Comparison of ENCODE assay signal across 19 cellular contexts in the genomic region with DNA sequence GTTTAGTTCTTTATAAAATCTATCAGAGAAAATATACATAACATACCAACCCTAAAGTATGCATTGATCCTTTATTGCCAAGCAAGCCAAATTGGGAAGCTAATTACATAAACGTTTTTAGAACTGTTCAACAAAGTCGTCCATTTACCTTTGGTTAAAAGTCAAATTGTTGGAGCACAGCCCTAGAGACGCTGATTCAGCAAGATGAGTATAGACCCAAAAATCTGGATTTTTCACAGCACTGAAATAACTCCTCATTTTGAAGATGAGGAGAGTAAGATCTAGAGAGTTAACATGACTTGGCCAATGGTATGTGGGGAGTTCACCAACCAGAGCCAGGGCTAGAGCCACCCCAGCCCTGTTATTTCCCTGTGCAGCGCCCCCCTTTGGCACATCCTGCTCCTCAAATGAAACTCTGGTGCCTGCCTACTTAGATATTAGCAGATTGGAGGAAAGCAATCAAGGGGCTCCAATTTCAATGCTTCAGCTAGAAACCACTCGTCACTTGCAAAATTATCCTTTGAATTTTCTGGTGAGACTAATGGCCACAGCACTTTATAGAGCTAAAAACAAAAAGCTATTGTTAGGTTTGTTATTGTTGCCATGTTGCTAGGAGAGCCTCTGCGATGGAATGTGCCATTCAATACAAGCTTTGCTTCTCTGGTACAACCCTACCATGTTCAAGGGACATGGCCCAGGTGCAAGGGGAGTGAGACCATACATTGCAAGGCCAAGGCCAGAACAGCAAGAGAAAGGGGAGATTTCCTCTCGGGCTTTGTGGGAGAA.
A peak's percentile ranks its signal among the peaks of the same experiment; 100 is the strongest.
DNase-seq lines count a peak whose midpoint lies in the region; ATAC-seq and TF ChIP-seq lines count a peak whose summit lies in the region.
"Had no signal": no experiment of that assay in that cellular context is flagged by ENCODE, and none has a peak within 500 bp of the region (broad histone marks: within the 10 kb centered on the region; RNA-seq: fewer than 3 reads in every experiment).

No MANE protein-coding gene starts in this region.

- H3K18ac ChIP-seq in IMR-90 (ENCODE audit: low read depth, low read length) = no peak overlapping the region

- H3K9me3 Mint-ChIP-seq in activated T-helper 2 cell treated with anti-CD3 and anti-CD28 coated beads, Interferon-gamma antibody, Interleukin-2, Interleukin-4, amounts not matched to agents 10 μg/mL and 5 μg/mL and 100 μg/mL, durations not matched to agents 14 hours and 24 hours and 36 hours = no peaks in the 10 kb centered on the region
- H3K9me3 Mint-ChIP-seq: activated CD8-positive, alpha-beta T cell treated with anti-CD3 and anti-CD28 coated beads for 36 hours; activated naive CD4-positive, alpha-beta T cell treated with anti-CD3 and anti-CD28 coated beads, Interleukin-2, amount 10 ng/mL, durations not matched to agents 7 days and 5 days; stimulated activated effector memory CD8-positive, alpha-beta T cell treated with anti-CD3 and anti-CD28 coated beads, Interleukin-12 subunit alpha, Interleukin-12 subunit beta, amount 100 ng/mL, for 72 hours had no signal

- H3K14ac ChIP-seq in IMR-90 (replicated peaks; ENCODE audit: low read depth, low read length) = no peak overlapping the region

- H3K36me3 Mint-ChIP-seq in activated T-helper 2 cell treated with anti-CD3 and anti-CD28 coated beads, Interferon-gamma antibody, Interleukin-2, Interleukin-4, amounts not matched to agents 10 μg/mL and 5 μg/mL and 100 μg/mL, durations not matched to agents 14 hours and 24 hours and 36 hours (ENCODE audit: low read depth) = no peaks in the 10 kb centered on the region
- H3K36me3 Mint-ChIP-seq: activated naive CD4-positive, alpha-beta T cell treated with anti-CD3 and anti-CD28 coated beads, Interleukin-2, amount 10 ng/mL, durations not matched to agents 7 days and 5 days; stimulated activated effector memory CD8-positive, alpha-beta T cell treated with anti-CD3 and anti-CD28 coated beads, Interleukin-12 subunit alpha, Interleukin-12 subunit beta, amount 100 ng/mL, for 72 hours had no signal

- TF ChIP-seq RAD21 in IMR-90 (IDR thresholded peaks at IDR 0.05; ENCODE audit: low read length) = no peak

- ATAC-seq in IMR-90 (ENCODE audit: low read depth) (no peak), HG02981 (IDR thresholded peaks at IDR 0.05; ENCODE audit: unreplicated experiment) (no peak)
- ATAC-seq: activated CD8-positive, alpha-beta T cell treated with anti-CD3 and anti-CD28 coated beads for 36 hours; gastrocnemius medialis; left lung; stimulated activated effector memory CD8-positive, alpha-beta T cell treated with anti-CD3 and anti-CD28 coated beads, Interleukin-12 subunit alpha, Interleukin-12 subunit beta, amount 100 ng/mL, for 72 hours had no signal

- H3K56ac ChIP-seq in IMR-90 (ENCODE audit: extremely low read depth, insufficient read depth, low read length) = no peak overlapping the region

- no peaks in the 10 kb centered on the region for H3K36me3 ChIP-seq in A673 (ENCODE audit: insufficient read depth, low read length, poor library complexity, severe bottlenecking)
- H3K36me3 ChIP-seq in IMR-90 (ENCODE audit: control insufficient read depth, insufficient read depth, low read length) = no peaks in the 10 kb centered on the region
- H3K36me3 ChIP-seq: gastrocnemius medialis, left lung, ovary, vagina had no signal

- H2AFZ ChIP-seq in IMR-90 (replicated peaks; ENCODE audit: low read length, poor library complexity) = no peak overlapping the region

- no peak overlapping the region for H3K27ac Mint-ChIP-seq in activated T-helper 2 cell treated with anti-CD3 and anti-CD28 coated beads, Interferon-gamma antibody, Interleukin-2, Interleukin-4, amounts not matched to agents 10 μg/mL and 5 μg/mL and 100 μg/mL, durations not matched to agents 14 hours and 24 hours and 36 hours
- H3K27ac Mint-ChIP-seq: activated CD8-positive, alpha-beta T cell treated with anti-CD3 and anti-CD28 coated beads for 36 hours; activated naive CD4-positive, alpha-beta T cell treated with anti-CD3 and anti-CD28 coated beads, Interleukin-2, amount 10 ng/mL, durations not matched to agents 7 days and 5 days; stimulated activated effector memory CD8-positive, alpha-beta T cell treated with anti-CD3 and anti-CD28 coated beads, Interleukin-12 subunit alpha, Interleukin-12 subunit beta, amount 100 ng/mL, for 72 hours had no signal

- H3K27me3 ChIP-seq in A673 (replicated peaks; ENCODE audit: insufficient read depth, low read depth, low read length, poor library complexity) = no peaks in the 10 kb centered on the region
- H3K27me3 ChIP-seq in IMR-90 (ENCODE audit: control insufficient read depth, insufficient read depth, low read length) = no peaks in the 10 kb centered on the region
- H3K27me3 ChIP-seq: gastrocnemius medialis, left lung, ovary, vagina had no signal

- H3K4me3 Mint-ChIP-seq in activated T-helper 2 cell treated with anti-CD3 and anti-CD28 coated beads, Interferon-gamma antibody, Interleukin-2, Interleukin-4, amounts not matched to agents 10 μg/mL and 5 μg/mL and 100 μg/mL, durations not matched to agents 14 hours and 24 hours and 36 hours (ENCODE audit: low read depth) = no peak overlapping the region
- H3K4me3 Mint-ChIP-seq: activated CD8-positive, alpha-beta T cell treated with anti-CD3 and anti-CD28 coated beads for 36 hours; activated naive CD4-positive, alpha-beta T cell treated with anti-CD3 and anti-CD28 coated beads, Interleukin-2, amount 10 ng/mL, durations not matched to agents 7 days and 5 days; stimulated activated effector memory CD8-positive, alpha-beta T cell treated with anti-CD3 and anti-CD28 coated beads, Interleukin-12 subunit alpha, Interleukin-12 subunit beta, amount 100 ng/mL, for 72 hours had no signal

- no peaks in the 10 kb centered on the region for H3K79me1 ChIP-seq in IMR-90 (ENCODE audit: low read depth in 1 of 2, low read length in 2 of 2)

- DNase-seq in A673 (ENCODE audit: low spot score) (no peak), IMR-90 (no peak), cardiac fibroblast (ENCODE audit: low read depth in 2 of 2) (peak; percentile 31 to 37), islet precursor cell (peak; percentile 66), NCI-H1048 (lab: John Stamatoyannopoulos, UW) (no peak)
- no peak for DNase-seq in activated T-helper 2 cell treated with anti-CD3 and anti-CD28 coated beads, Interferon-gamma antibody, Interleukin-2, Interleukin-4, amounts not matched to agents 10 μg/mL and 5 μg/mL and 100 μg/mL, durations not matched to agents 14 hours and 24 hours and 36 hours (ENCODE audit: low spot score)
- no peak for DNase-seq in activated CD4-positive, alpha-beta T cell treated with anti-CD3 and anti-CD28 coated beads for 4 hours
- DNase-seq: activated CD8-positive, alpha-beta T cell treated with anti-CD3 and anti-CD28 coated beads for 36 hours; activated naive CD4-positive, alpha-beta T cell treated with anti-CD3 and anti-CD28 coated beads, Interleukin-2, amount 10 ng/mL, durations not matched to agents 7 days and 5 days; gastrocnemius medialis; KBM-7; left lung; NCI-H1930; OCI-M1; ovary; stimulated activated CD4-positive, alpha-beta T cell treated with anti-CD3 and anti-CD28 coated beads, Interleukin-2, amount 100 ng/mL, for 24 hours had no signal

- no CpG with 5 or more reads among the region's 7 CpGs for WGBS in IMR-90 (ENCODE audit: extremely low coverage in 2 of 2, insufficient read length in 1 of 2), 2 experiments

- TF ChIP-seq CTCF in A673 (conservative IDR thresholded peaks at IDR 0.05; ENCODE audit: low read depth, low read length) = 0 out of 2 replicates have a peak, but pooled peaks have one; percentile 13
- TF ChIP-seq CTCF in IMR-90 (conservative IDR thresholded peaks at IDR 0.05; ENCODE audit: low read depth, low read length) = no peak
- TF ChIP-seq CTCF in cardiac fibroblast (IDR thresholded peaks at IDR 0.05; ENCODE audit: low read depth, low read length) = no peak

- H3K27ac ChIP-seq in A673 (ENCODE audit: low read depth, low read length, poor library complexity, severe bottlenecking) (no peak overlapping the region), IMR-90 (ENCODE audit: insufficient read depth, low read length) (no peak overlapping the region)
- H3K27ac ChIP-seq: gastrocnemius medialis, left lung, ovary, vagina had no signal

- in situ Hi-C loops in IMR-90 (cut with MboI; ENCODE audit: low sequenced_read_pairs) = no loop called here

- no peak overlapping the region for H2BK15ac ChIP-seq in IMR-90 (ENCODE audit: low read depth, low read length)

- H3K9me1 ChIP-seq in IMR-90 (ENCODE audit: insufficient read depth, low read length) = peaks cover 3% of the 10 kb centered on the region; the same call in 1 of the 2 replicates

- no peak overlapping the region for H3K9ac ChIP-seq in IMR-90 (ENCODE audit: low read depth, low read length)

- no peaks in the 10 kb centered on the region for H3K4me1 Mint-ChIP-seq in activated T-helper 2 cell treated with anti-CD3 and anti-CD28 coated beads, Interferon-gamma antibody, Interleukin-2, Interleukin-4, amounts not matched to agents 10 μg/mL and 5 μg/mL and 100 μg/mL, durations not matched to agents 14 hours and 24 hours and 36 hours (ENCODE audit: low read depth)
- H3K4me1 Mint-ChIP-seq: activated naive CD4-positive, alpha-beta T cell treated with anti-CD3 and anti-CD28 coated beads, Interleukin-2, amount 10 ng/mL, durations not matched to agents 7 days and 5 days; stimulated activated effector memory CD8-positive, alpha-beta T cell treated with anti-CD3 and anti-CD28 coated beads, Interleukin-12 subunit alpha, Interleukin-12 subunit beta, amount 100 ng/mL, for 72 hours had no signal

- intact Hi-C loops in A673 (cut with micrococcal nuclease; ENCODE audit: unreplicated experiment) (no loop called here), IMR-90 (cut with micrococcal nuclease) (no loop called here)
- intact Hi-C loops in activated T-helper 2 cell treated with anti-CD3 and anti-CD28 coated beads, Interferon-gamma antibody, Interleukin-2, Interleukin-4, amounts not matched to agents 10 μg/mL and 5 μg/mL and 100 μg/mL, durations not matched to agents 14 hours and 24 hours and 36 hours (cut with micrococcal nuclease) = no loop called here

- H3K27me3 Mint-ChIP-seq in activated T-helper 2 cell treated with anti-CD3 and anti-CD28 coated beads, Interferon-gamma antibody, Interleukin-2, Interleukin-4, amounts not matched to agents 10 μg/mL and 5 μg/mL and 100 μg/mL, durations not matched to agents 14 hours and 24 hours and 36 hours (ENCODE audit: low read depth) = no peaks in the 10 kb centered on the region
- H3K27me3 Mint-ChIP-seq: activated naive CD4-positive, alpha-beta T cell treated with anti-CD3 and anti-CD28 coated beads, Interleukin-2, amount 10 ng/mL, durations not matched to agents 7 days and 5 days had no signal

- no peak overlapping the region for H3K4ac ChIP-seq in IMR-90 (ENCODE audit: low read depth, low read length)

- CTCF ChIA-PET in A673 (lab: Charles Lee) = no interaction called here
- CTCF ChIA-PET in IMR-90 (lab: Yijun Ruan, JAX) = no interaction called here

- no peak overlapping the region for H2AK9ac ChIP-seq in IMR-90 (replicated peaks; ENCODE audit: low read depth, low read length, poor library complexity)

- no TSS peak for BruUV-seq in A673 (replicated peaks; lab: Mats Ljungman, UMichigan)
- no TSS peak for BruUV-seq in IMR-90 (replicated peaks; lab: Mats Ljungman, UMichigan)

- H3K4me2 ChIP-seq in IMR-90 (ENCODE audit: low read depth, low read length) = no peak overlapping the region

- no peak overlapping the region for H4K91ac ChIP-seq in IMR-90 (ENCODE audit: insufficient read depth, low read depth, low read length)

- H4K20me1 ChIP-seq in IMR-90 (ENCODE audit: insufficient read depth, low read length) = no peaks in the 10 kb centered on the region

- H3K9me3 ChIP-seq in A673 (ENCODE audit: low read depth, low read length, poor library complexity, severe bottlenecking) = no peaks in the 10 kb centered on the region
- H3K9me3 ChIP-seq in IMR-90 (ENCODE audit: control insufficient read depth, insufficient read depth, low read length) = no peaks in the 10 kb centered on the region; the same call in 1 of the 2 replicates
- H3K9me3 ChIP-seq: gastrocnemius medialis, left lung, ovary, vagina had no signal

- H3K4me3 ChIP-seq in A673 (ENCODE audit: low read depth, low read length, poor library complexity, severe bottlenecking) = no peak overlapping the region
- no peak overlapping the region for H3K4me3 ChIP-seq in IMR-90 (ENCODE audit: insufficient read depth, low read depth, low read length)
- no peak overlapping the region for H3K4me3 ChIP-seq in cardiac fibroblast (replicated peaks in 1 of 2; ENCODE audit: low read depth in 2 of 2, low read length in 2 of 2)
- H3K4me3 ChIP-seq: gastrocnemius medialis, left lung, ovary, vagina had no signal

- dilution Hi-C loops in IMR-90 (cut with HindIII; ENCODE audit: low sequenced_read_pairs, unreplicated experiment) = no loop called here

- TF ChIP-seq POLR2A in IMR-90 (IDR thresholded peaks at IDR 0.05; ENCODE audit: low read depth, low read length) = no peak

- H3K23ac ChIP-seq in IMR-90 (ENCODE audit: low read depth, low read length) = no peak overlapping the region

- no peak overlapping the region for H2AK5ac ChIP-seq in IMR-90 (ENCODE audit: low read depth, low read length)

- no peak overlapping the region for H2BK5ac ChIP-seq in IMR-90 (ENCODE audit: low read depth, low read length, poor library complexity, severe bottlenecking)

- no peak overlapping the region for H4K5ac ChIP-seq in IMR-90 (ENCODE audit: low read depth, low read length)

- H2BK20ac ChIP-seq in IMR-90 (ENCODE audit: low read depth, low read length) = no peak overlapping the region

- H4K8ac ChIP-seq in IMR-90 (ENCODE audit: low read depth in 2 of 2, low read length in 2 of 2) = no peak overlapping the region

- no peaks in the 10 kb centered on the region for H3K4me1 ChIP-seq in A673 (ENCODE audit: insufficient read depth, low read length, poor library complexity, severe bottlenecking)
- H3K4me1 ChIP-seq in IMR-90 (ENCODE audit: control insufficient read depth, insufficient read depth, low read length) = peaks cover 8% of the 10 kb centered on the region
- H3K4me1 ChIP-seq: vagina had no signal

- POLR2A ChIA-PET in A673 (lab: Charles Lee; ENCODE audit: low non-redundant PET) = no interaction called here
- POLR2A ChIA-PET in IMR-90 (lab: Charles Lee; ENCODE audit: unreplicated experiment) = no interaction called here

- H2BK120ac ChIP-seq in IMR-90 (ENCODE audit: low read depth, low read length) = no peak overlapping the region

Comparison
In these comparisons a context has a peak if more than half of its experiments do, and no peak if none do; other contexts are left out.
1. DNase-seq: peak in cardiac fibroblast (2 of 2) and islet precursor cell (single experiment); none in A673 (single experiment), IMR-90 (single experiment), NCI-H1048 (single experiment), activated T-helper 2 cell treated with anti-CD3 and anti-CD28 coated beads, Interferon-gamma antibody, Interleukin-2, Interleukin-4, amounts not matched to agents 10 μg/mL and 5 μg/mL and 100 μg/mL, durations not matched to agents 14 hours and 24 hours and 36 hours (single experiment) and activated CD4-positive, alpha-beta T cell treated with anti-CD3 and anti-CD28 coated beads for 4 hours (0 of 2).